ENCODE assay signal across 8 cellular contexts in the genomic region with DNA sequence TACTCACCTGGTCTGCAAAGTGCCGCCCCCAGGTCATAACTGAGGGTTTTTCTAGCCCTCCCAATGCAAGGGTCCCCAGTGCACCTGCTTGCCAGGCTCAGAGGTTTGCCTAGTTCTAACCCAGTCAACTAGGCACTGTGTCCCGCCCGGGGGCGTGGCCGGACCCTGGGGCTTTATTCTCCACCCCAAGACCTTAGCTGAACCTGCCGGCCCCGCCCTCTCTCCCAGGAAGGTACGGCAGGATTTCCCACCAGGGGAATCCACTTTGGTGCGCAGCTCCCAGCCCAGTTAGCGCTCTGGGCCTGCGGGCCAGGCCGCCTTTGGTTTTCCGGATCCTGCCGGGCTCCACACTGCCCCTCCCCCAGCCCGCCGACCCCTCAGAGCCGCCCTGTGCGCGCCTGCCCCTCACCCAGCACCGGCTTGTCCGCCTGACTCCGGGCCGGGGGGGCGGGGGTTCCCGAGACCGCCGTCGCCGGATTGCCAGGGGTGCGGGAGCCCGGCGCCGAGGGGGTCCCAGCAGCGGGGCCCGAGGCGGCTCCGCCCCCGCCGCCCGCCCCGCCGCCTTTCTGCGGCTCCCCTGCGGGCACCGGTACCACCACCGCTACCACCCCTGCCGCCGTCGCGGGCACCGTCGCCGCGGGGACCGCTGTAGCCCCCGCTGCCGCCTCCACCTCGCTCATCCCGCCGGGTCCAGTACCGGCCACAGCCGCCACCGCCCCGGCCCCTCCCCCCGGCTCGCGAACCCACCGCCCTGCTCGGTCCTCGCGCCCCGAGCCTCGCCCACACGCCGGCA. TPM values are rescaled to one million over a fixed set of nuclear protein-coding genes. Genes with fewer than 3 reads are reported as not detected.
DNase-seq lines count a peak whose midpoint lies in the region; ATAC-seq, FAIRE-seq and TF ChIP-seq lines count a peak whose summit lies in the region.

No MANE protein-coding gene starts in this region.

- no peaks in the 10 kb centered on the region for H3K36me3 Mint-ChIP-seq in activated naive CD4-positive, alpha-beta T cell treated with anti-CD3 and anti-CD28 coated beads, Interleukin-2, amount 50 U/mL, for 24 hours
- peaks cover 0 to 6% of the 10 kb centered on the region in 2 donors for H3K36me3 Mint-ChIP-seq in activated naive CD4-positive, alpha-beta T cell treated with anti-CD3 and anti-CD28 coated beads, Interleukin-2, amount 50 U/mL, for 72 hours
- no peaks in the 10 kb centered on the region for H3K36me3 Mint-ChIP-seq in activated naive CD8-positive, alpha-beta T cell treated with anti-CD3 and anti-CD28 coated beads, Interleukin-2, amount 10 ng/mL, durations not matched to agents 7 days and 5 days
- H3K36me3 Mint-ChIP-seq in type B pancreatic cell: no peaks in the 10 kb centered on the region

- TF ChIP-seq POLR2A in HepG2 (IDR thresholded peaks at IDR 0.05; ENCODE audit: insufficient read depth in 1 of 2, low read depth in 2 of 2, low read length in 2 of 2): no peak

- no peak for ATAC-seq in activated naive CD4-positive, alpha-beta T cell treated with anti-CD3 and anti-CD28 coated beads, Interleukin-2, amount 50 U/mL, for 72 hours
- no peak for ATAC-seq in activated naive CD8-positive, alpha-beta T cell treated with anti-CD3 and anti-CD28 coated beads, Interleukin-2, amount 10 ng/mL, durations not matched to agents 7 days and 5 days (ENCODE audit: low read depth)
- peak; percentile 52 for ATAC-seq in HepG2
- ATAC-seq in GM18867 (IDR thresholded peaks at IDR 0.05; ENCODE audit: unreplicated experiment): no peak
- ATAC-seq in GM19023 (IDR thresholded peaks at IDR 0.05; ENCODE audit: unreplicated experiment): no peak

- TF ChIP-seq EP300 in HepG2 (IDR thresholded peaks at IDR 0.05; ENCODE audit: low read depth in 2 of 2, low read length in 2 of 2): no peak
- TF ChIP-seq EP300 in HepG2 (CRISPR knock-in tag; IDR thresholded peaks at IDR 0.05; ENCODE audit: borderline replicate concordance): no peak

- H3K27me3 Mint-ChIP-seq in activated naive CD4-positive, alpha-beta T cell treated with anti-CD3 and anti-CD28 coated beads, Interleukin-2, amount 50 U/mL, for 24 hours: peaks cover 8% of the 10 kb centered on the region
- peaks cover 41% of the 10 kb centered on the region for H3K27me3 Mint-ChIP-seq in activated naive CD8-positive, alpha-beta T cell treated with anti-CD3 and anti-CD28 coated beads, Interleukin-2, amount 10 ng/mL, durations not matched to agents 7 days and 5 days
- peaks cover 44% of the 10 kb centered on the region for H3K27me3 Mint-ChIP-seq in type B pancreatic cell

- 79% methylated on average over 42 of the region's 75 CpGs for WGBS in HepG2 (ENCODE audit: low lambda C conversion rate)

- H3K4me3 ChIP-seq in HepG2 (replicated peaks in 1 of 3; ENCODE audit: insufficient read depth in 1 of 3, low read depth in 2 of 3, low read length in 3 of 3): peak overlapping the region in 2 of 3 experiments; percentile 15 to 53; a peak in 4 of 6 replicates

- no TSS peak for BruUV-seq in HepG2 (replicated peaks; lab: Mats Ljungman, UMichigan)

- TF ChIP-seq RAD21 in HepG2 (CRISPR knock-in tag; IDR thresholded peaks at IDR 0.05): no peak

- H3K4me1 Mint-ChIP-seq in activated naive CD4-positive, alpha-beta T cell treated with anti-CD3 and anti-CD28 coated beads, Interleukin-2, amount 50 U/mL, for 24 hours: peaks cover 20% of the 10 kb centered on the region
- peaks cover 20% of the 10 kb centered on the region for H3K4me1 Mint-ChIP-seq in activated naive CD8-positive, alpha-beta T cell treated with anti-CD3 and anti-CD28 coated beads, Interleukin-2, amount 10 ng/mL, durations not matched to agents 7 days and 5 days
- H3K4me1 Mint-ChIP-seq in type B pancreatic cell (ENCODE audit: unreplicated experiment): peaks cover 19% of the 10 kb centered on the region

- in situ Hi-C loops in HepG2 (cut with HindIII; ENCODE audit: extremely low pct_ligation_motif_present, low pct_unique_long_range_greater_than_20kb): no loop called here

- peak overlapping the region; percentile 59 for H3K4me3 Mint-ChIP-seq in activated naive CD4-positive, alpha-beta T cell treated with anti-CD3 and anti-CD28 coated beads, Interleukin-2, amount 50 U/mL, for 24 hours
- H3K4me3 Mint-ChIP-seq in activated naive CD8-positive, alpha-beta T cell treated with anti-CD3 and anti-CD28 coated beads, Interleukin-2, amount 10 ng/mL, durations not matched to agents 7 days and 5 days: no peak overlapping the region
- H3K4me3 Mint-ChIP-seq in type B pancreatic cell: peak overlapping the region; percentile 76

- no peak overlapping the region for H2AFZ ChIP-seq in HepG2 (ENCODE audit: low read length)

- peak; percentile 30 for FAIRE-seq in HepG2 (lab: Jason Lieb, UNC)

- TF ChIP-seq CTCF in HepG2 (CRISPR knock-in tag; IDR thresholded peaks at IDR 0.05): no peak
- TF ChIP-seq CTCF in type B pancreatic cell (conservative IDR thresholded peaks at IDR 0.05): no peak

- H3K36me3 ChIP-seq in HepG2 (replicated peaks in 1 of 2; ENCODE audit: control insufficient read depth in 1 of 2, insufficient read depth in 2 of 2, low read length in 2 of 2): no peaks in the 10 kb centered on the region

- H3K27ac Mint-ChIP-seq in activated naive CD4-positive, alpha-beta T cell treated with anti-CD3 and anti-CD28 coated beads, Interleukin-2, amount 50 U/mL, for 24 hours: no peak overlapping the region
- no peak overlapping the region for H3K27ac Mint-ChIP-seq in activated naive CD4-positive, alpha-beta T cell treated with anti-CD3 and anti-CD28 coated beads, Interleukin-2, amount 50 U/mL, for 72 hours
- H3K27ac Mint-ChIP-seq in activated naive CD8-positive, alpha-beta T cell treated with anti-CD3 and anti-CD28 coated beads, Interleukin-2, amount 10 ng/mL, durations not matched to agents 7 days and 5 days: no peak overlapping the region
- peak overlapping the region; percentile 61 for H3K27ac Mint-ChIP-seq in type B pancreatic cell

- peaks cover 41% of the 10 kb centered on the region for H3K4me1 ChIP-seq in HepG2 (ENCODE audit: insufficient read depth, low read length)

- H3K27me3 ChIP-seq in HepG2 (ENCODE audit: control insufficient read depth in 1 of 2, insufficient read depth in 2 of 2, low read length in 2 of 2): peaks cover 0 to 11% of the 10 kb centered on the region in 2 experiments; a peak in 2 of 5 replicates

- 0 out of 2 replicates have a peak overlapping the region, but pooled peaks have one; percentile 34 for H3K9ac ChIP-seq in HepG2 (ENCODE audit: insufficient read depth, low read depth, low read length)

- H3K79me2 ChIP-seq in HepG2 (ENCODE audit: insufficient read depth, low read length): no peaks in the 10 kb centered on the region

- CTCF ChIA-PET in HepG2 (lab: Yijun Ruan, JAX; ENCODE audit: low intra/inter-chr PET ratio, low total read pairs): no interaction called here

- no peaks in the 10 kb centered on the region for H3K9me3 ChIP-seq in HepG2 (ENCODE audit: low read length)

- H4K20me1 ChIP-seq in HepG2 (ENCODE audit: insufficient read depth, low read length): no peaks in the 10 kb centered on the region

- no peaks in the 10 kb centered on the region for H3K9me3 Mint-ChIP-seq in activated naive CD4-positive, alpha-beta T cell treated with anti-CD3 and anti-CD28 coated beads, Interleukin-2, amount 50 U/mL, for 24 hours
- H3K9me3 Mint-ChIP-seq in activated naive CD4-positive, alpha-beta T cell treated with anti-CD3 and anti-CD28 coated beads, Interleukin-2, amount 50 U/mL, for 72 hours: no peaks in the 10 kb centered on the region
- H3K9me3 Mint-ChIP-seq in activated naive CD8-positive, alpha-beta T cell treated with anti-CD3 and anti-CD28 coated beads, Interleukin-2, amount 10 ng/mL, durations not matched to agents 7 days and 5 days: no peaks in the 10 kb centered on the region
- no peaks in the 10 kb centered on the region for H3K9me3 Mint-ChIP-seq in type B pancreatic cell

- no peak for DNase-seq in activated naive CD4-positive, alpha-beta T cell treated with anti-CD3 and anti-CD28 coated beads, Interleukin-2, amount 50 U/mL, for 72 hours (ENCODE audit: low spot score in 2 of 2)
- DNase-seq in activated naive CD8-positive, alpha-beta T cell treated with anti-CD3 and anti-CD28 coated beads, Interleukin-2, amount 10 ng/mL, durations not matched to agents 7 days and 5 days: peak; percentile 53
- DNase-seq in HepG2 (ENCODE audit: low spot score) (peak; percentile 49), type B pancreatic cell (ENCODE audit: extremely low spot score, unreplicated experiment) (no peak), DMS79 (lab: John Stamatoyannopoulos, UW) (no peak)

- intact Hi-C loops in HepG2 (cut with micrococcal nuclease; ENCODE audit: unreplicated experiment): no loop called here

- H3K27ac ChIP-seq in HepG2 (ENCODE audit: extremely low read length, insufficient read depth, low read length): no peak overlapping the region

- POLR2A ChIA-PET in activated naive CD8-positive, alpha-beta T cell treated with anti-CD3 and anti-CD28 coated beads, Interleukin-2, amount 10 ng/mL, durations not matched to agents 7 days and 5 days (lab: Charles Lee): no interaction called here
- POLR2A ChIA-PET in HepG2 (lab: Yijun Ruan, JAX): interaction anchor here (0.5 to 3.7 kb wide), 6 partner anchors 12 to 248 kb away, joined by 3 to 35 read pairs (median 4); a partner anchor contains a TSS

- H3K4me2 ChIP-seq in HepG2 (ENCODE audit: low read depth, low read length): peak overlapping the region; percentile 75

RNA-seq across cellular contexts. Expression of a gene that starts 0.4 kb away (rescaled TPM):
- 1 to 10 TPM in 1 of 2 donors, under 1 TPM in 1; 0.18 to 1.7 TPM for total RNA-seq in activated naive CD4-positive, alpha-beta T cell treated with anti-CD3 and anti-CD28 coated beads, Interleukin-2, amount 50 U/mL, for 72 hours
- 1 to 10 TPM in 1 of 2 experiments, under 1 TPM in 1; 0.37 to 1.2 TPM for total RNA-seq in activated naive CD8-positive, alpha-beta T cell treated with anti-CD3 and anti-CD28 coated beads, Interleukin-2, amount 10 ng/mL, durations not matched to agents 7 days and 5 days
- 0.22 TPM in 1 of 2 replicates, not detected in the other for total RNA-seq in HepG2 (2016; rRNA removed; fragmentation: Illumina TruSeq; extraction: Trizol)
- total RNA-seq in HepG2 (2016; cell fraction: cytosol; rRNA removed; fragmentation: Illumina TruSeq; extraction: Trizol; ENCODE audit: low read depth): 0.09 and 0.30 TPM in 2 replicates
- 0.24 TPM in 1 of 2 replicates, not detected in the other for total RNA-seq in HepG2 (2016; cell fraction: insoluble cytoplasmic fraction; rRNA removed; fragmentation: Illumina TruSeq; extraction: Trizol)
- total RNA-seq in HepG2 (2016; cell fraction: membrane; rRNA removed; fragmentation: Illumina TruSeq; extraction: Trizol): 0.25 and 0.34 TPM in 2 replicates
- 0.34 and 0.37 TPM in 2 replicates for total RNA-seq in HepG2 (2016; cell fraction: nucleus; rRNA removed; fragmentation: Illumina TruSeq; extraction: Trizol)
- 0.12 TPM in 2 replicates for polyA plus RNA-seq in HepG2 (2011; rRNA removed)
- 0.01 and 0.07 TPM in 2 replicates for polyA plus RNA-seq in HepG2 (2011; cell fraction: cytosol; rRNA removed)
- polyA plus RNA-seq in HepG2 (2011; cell fraction: nucleus; rRNA removed): 0.96 and 1.6 TPM in 2 replicates
- polyA plus RNA-seq in HepG2 (2012): 0.39 and 0.50 TPM in 2 replicates
- 0.36 TPM in 2 replicates for polyA plus RNA-seq in HepG2 (2016; cell fraction: cytosol; fragmentation: Illumina TruSeq; extraction: Trizol; ENCODE audit: low read depth)
- 0.30 and 0.47 TPM in 2 replicates for polyA plus RNA-seq in HepG2 (2016; cell fraction: insoluble cytoplasmic fraction; fragmentation: Illumina TruSeq; extraction: Trizol; ENCODE audit: low read depth)
- polyA plus RNA-seq in HepG2 (2016; cell fraction: membrane; fragmentation: Illumina TruSeq; extraction: Trizol; ENCODE audit: low read depth): 0.38 and 0.65 TPM in 2 replicates
- polyA plus RNA-seq in HepG2 (2016; cell fraction: nucleus; fragmentation: Illumina TruSeq; extraction: Trizol; ENCODE audit: insufficient read depth, low read depth): 1.2 and 1.5 TPM in 2 replicates
- 0.06 and 0.09 TPM in 2 replicates for polyA minus RNA-seq in HepG2 (2011; rRNA and poly(A)+ RNA removed; ENCODE audit: low replicate concordance)
- not detected in 2 replicates for polyA minus RNA-seq in HepG2 (2011; cell fraction: cytosol; rRNA and poly(A)+ RNA removed)
- polyA minus RNA-seq in HepG2 (2011; cell fraction: nucleus; rRNA and poly(A)+ RNA removed): 0.37 and 0.52 TPM in 2 replicates
- 4.5 and 7.0 TPM in 2 replicates for total RNA-seq in type B pancreatic cell (ENCODE audit: low replicate concordance)

RNA-seq across cellular contexts. Expression of a gene that starts 12.5 kb away (rescaled TPM):
- under 1 TPM in 1 of 2 donors, not detected in 1; 0.51 TPM for total RNA-seq in activated naive CD4-positive, alpha-beta T cell treated with anti-CD3 and anti-CD28 coated beads, Interleukin-2, amount 50 U/mL, for 72 hours
- total RNA-seq in activated naive CD8-positive, alpha-beta T cell treated with anti-CD3 and anti-CD28 coated beads, Interleukin-2, amount 10 ng/mL, durations not matched to agents 7 days and 5 days: not detected
- 2.6 and 5.8 TPM in 2 replicates for total RNA-seq in HepG2 (2016; rRNA removed; fragmentation: Illumina TruSeq; extraction: Trizol)
- total RNA-seq in HepG2 (2016; cell fraction: cytosol; rRNA removed; fragmentation: Illumina TruSeq; extraction: Trizol; ENCODE audit: low read depth): 1.1 and 1.3 TPM in 2 replicates
- total RNA-seq in HepG2 (2016; cell fraction: insoluble cytoplasmic fraction; rRNA removed; fragmentation: Illumina TruSeq; extraction: Trizol): 2.6 and 6.2 TPM in 2 replicates
- total RNA-seq in HepG2 (2016; cell fraction: membrane; rRNA removed; fragmentation: Illumina TruSeq; extraction: Trizol): 2.9 and 3.0 TPM in 2 replicates
- total RNA-seq in HepG2 (2016; cell fraction: nucleus; rRNA removed; fragmentation: Illumina TruSeq; extraction: Trizol): 5.2 and 8.4 TPM in 2 replicates
- 4.9 and 6.3 TPM in 2 replicates for polyA plus RNA-seq in HepG2 (2011; rRNA removed)
- 3.9 and 5.4 TPM in 2 replicates for polyA plus RNA-seq in HepG2 (2011; cell fraction: cytosol; rRNA removed)
- 13.8 and 15.9 TPM in 2 replicates for polyA plus RNA-seq in HepG2 (2011; cell fraction: nucleus; rRNA removed)
- 1.9 and 2.8 TPM in 2 replicates for polyA plus RNA-seq in HepG2 (2012)
- 0.44 and 0.46 TPM in 2 replicates for polyA plus RNA-seq in HepG2 (2016; cell fraction: cytosol; fragmentation: Illumina TruSeq; extraction: Trizol; ENCODE audit: low read depth)
- 1.6 and 2.0 TPM in 2 replicates for polyA plus RNA-seq in HepG2 (2016; cell fraction: insoluble cytoplasmic fraction; fragmentation: Illumina TruSeq; extraction: Trizol; ENCODE audit: low read depth)
- 1.1 and 1.3 TPM in 2 replicates for polyA plus RNA-seq in HepG2 (2016; cell fraction: membrane; fragmentation: Illumina TruSeq; extraction: Trizol; ENCODE audit: low read depth)
- 8.0 and 10.3 TPM in 2 replicates for polyA plus RNA-seq in HepG2 (2016; cell fraction: nucleus; fragmentation: Illumina TruSeq; extraction: Trizol; ENCODE audit: insufficient read depth, low read depth)
- 0.68 and 20.8 TPM in 2 replicates for polyA minus RNA-seq in HepG2 (2011; rRNA and poly(A)+ RNA removed; ENCODE audit: low replicate concordance)
- 5.3 and 5.8 TPM in 2 replicates for polyA minus RNA-seq in HepG2 (2011; cell fraction: cytosol; rRNA and poly(A)+ RNA removed)
- polyA minus RNA-seq in HepG2 (2011; cell fraction: nucleus; rRNA and poly(A)+ RNA removed): 10.2 and 10.3 TPM in 2 replicates
- 1.2 and 4.0 TPM in 2 replicates for total RNA-seq in type B pancreatic cell (ENCODE audit: low replicate concordance)

RNA-seq across cellular contexts. Expression of a gene that starts 13.4 kb away (rescaled TPM):
- total RNA-seq in activated naive CD4-positive, alpha-beta T cell treated with anti-CD3 and anti-CD28 coated beads, Interleukin-2, amount 50 U/mL, for 72 hours: 100 to 1,000 TPM; 493 to 836 TPM
- total RNA-seq in activated naive CD8-positive, alpha-beta T cell treated with anti-CD3 and anti-CD28 coated beads, Interleukin-2, amount 10 ng/mL, durations not matched to agents 7 days and 5 days: 100 to 1,000 TPM; 420 to 451 TPM
- 319 and 367 TPM in 2 replicates for total RNA-seq in HepG2 (2016; rRNA removed; fragmentation: Illumina TruSeq; extraction: Trizol)
- total RNA-seq in HepG2 (2016; cell fraction: cytosol; rRNA removed; fragmentation: Illumina TruSeq; extraction: Trizol; ENCODE audit: low read depth): 181 and 202 TPM in 2 replicates
- 326 and 331 TPM in 2 replicates for total RNA-seq in HepG2 (2016; cell fraction: insoluble cytoplasmic fraction; rRNA removed; fragmentation: Illumina TruSeq; extraction: Trizol)
- 297 and 318 TPM in 2 replicates for total RNA-seq in HepG2 (2016; cell fraction: membrane; rRNA removed; fragmentation: Illumina TruSeq; extraction: Trizol)
- total RNA-seq in HepG2 (2016; cell fraction: nucleus; rRNA removed; fragmentation: Illumina TruSeq; extraction: Trizol): 155 and 177 TPM in 2 replicates
- polyA plus RNA-seq in HepG2 (2011; rRNA removed): 280 and 337 TPM in 2 replicates
- 359 and 386 TPM in 2 replicates for polyA plus RNA-seq in HepG2 (2011; cell fraction: cytosol; rRNA removed)
- polyA plus RNA-seq in HepG2 (2011; cell fraction: nucleus; rRNA removed): 222 and 229 TPM in 2 replicates
- 346 and 360 TPM in 2 replicates for polyA plus RNA-seq in HepG2 (2012)
- 332 and 358 TPM in 2 replicates for polyA plus RNA-seq in HepG2 (2016; cell fraction: cytosol; fragmentation: Illumina TruSeq; extraction: Trizol; ENCODE audit: low read depth)
- 655 and 754 TPM in 2 replicates for polyA plus RNA-seq in HepG2 (2016; cell fraction: insoluble cytoplasmic fraction; fragmentation: Illumina TruSeq; extraction: Trizol; ENCODE audit: low read depth)
- polyA plus RNA-seq in HepG2 (2016; cell fraction: membrane; fragmentation: Illumina TruSeq; extraction: Trizol; ENCODE audit: low read depth): 458 and 466 TPM in 2 replicates
- 478 and 490 TPM in 2 replicates for polyA plus RNA-seq in HepG2 (2016; cell fraction: nucleus; fragmentation: Illumina TruSeq; extraction: Trizol; ENCODE audit: insufficient read depth, low read depth)
- 353 and 1,132 TPM in 2 replicates for polyA minus RNA-seq in HepG2 (2011; rRNA and poly(A)+ RNA removed; ENCODE audit: low replicate concordance)
- 190 and 222 TPM in 2 replicates for polyA minus RNA-seq in HepG2 (2011; cell fraction: cytosol; rRNA and poly(A)+ RNA removed)
- 105 and 111 TPM in 2 replicates for polyA minus RNA-seq in HepG2 (2011; cell fraction: nucleus; rRNA and poly(A)+ RNA removed)
- total RNA-seq in type B pancreatic cell (ENCODE audit: low replicate concordance): 454 and 510 TPM in 2 replicates

RNA-seq across cellular contexts. Expression of a gene that starts 21.1 kb away (rescaled TPM):
- 10 to 100 TPM; 36.3 to 48.6 TPM for total RNA-seq in activated naive CD4-positive, alpha-beta T cell treated with anti-CD3 and anti-CD28 coated beads, Interleukin-2, amount 50 U/mL, for 72 hours
- 10 to 100 TPM; 97.1 to 98.5 TPM for total RNA-seq in activated naive CD8-positive, alpha-beta T cell treated with anti-CD3 and anti-CD28 coated beads, Interleukin-2, amount 10 ng/mL, durations not matched to agents 7 days and 5 days
- total RNA-seq in HepG2 (2016; rRNA removed; fragmentation: Illumina TruSeq; extraction: Trizol) (43.8 and 58.0 TPM in 2 replicates), type B pancreatic cell (ENCODE audit: low replicate concordance) (75.0 and 75.4 TPM in 2 replicates)
- total RNA-seq in HepG2 (2016; cell fraction: cytosol; rRNA removed; fragmentation: Illumina TruSeq; extraction: Trizol; ENCODE audit: low read depth): 164 and 173 TPM in 2 replicates
- 33.8 and 63.0 TPM in 2 replicates for total RNA-seq in HepG2 (2016; cell fraction: insoluble cytoplasmic fraction; rRNA removed; fragmentation: Illumina TruSeq; extraction: Trizol)
- 126 and 138 TPM in 2 replicates for total RNA-seq in HepG2 (2016; cell fraction: membrane; rRNA removed; fragmentation: Illumina TruSeq; extraction: Trizol)
- 36.6 and 44.0 TPM in 2 replicates for total RNA-seq in HepG2 (2016; cell fraction: nucleus; rRNA removed; fragmentation: Illumina TruSeq; extraction: Trizol)
- 48.0 and 59.4 TPM in 2 replicates for polyA plus RNA-seq in HepG2 (2011; rRNA removed)
- 40.0 and 57.0 TPM in 2 replicates for polyA plus RNA-seq in HepG2 (2011; cell fraction: cytosol; rRNA removed)
- 196 and 231 TPM in 2 replicates for polyA plus RNA-seq in HepG2 (2011; cell fraction: nucleus; rRNA removed)
- 39.6 and 43.4 TPM in 2 replicates for polyA plus RNA-seq in HepG2 (2012)
- polyA plus RNA-seq in HepG2 (2016; cell fraction: cytosol; fragmentation: Illumina TruSeq; extraction: Trizol; ENCODE audit: low read depth): 223 and 235 TPM in 2 replicates
- polyA plus RNA-seq in HepG2 (2016; cell fraction: insoluble cytoplasmic fraction; fragmentation: Illumina TruSeq; extraction: Trizol; ENCODE audit: low read depth): 44.5 and 60.2 TPM in 2 replicates
- polyA plus RNA-seq in HepG2 (2016; cell fraction: membrane; fragmentation: Illumina TruSeq; extraction: Trizol; ENCODE audit: low read depth): 165 and 167 TPM in 2 replicates
- 114 and 131 TPM in 2 replicates for polyA plus RNA-seq in HepG2 (2016; cell fraction: nucleus; fragmentation: Illumina TruSeq; extraction: Trizol; ENCODE audit: insufficient read depth, low read depth)
- polyA minus RNA-seq in HepG2 (2011; rRNA and poly(A)+ RNA removed; ENCODE audit: low replicate concordance): 52.6 and 92.4 TPM in 2 replicates
- 12.9 and 16.7 TPM in 2 replicates for polyA minus RNA-seq in HepG2 (2011; cell fraction: cytosol; rRNA and poly(A)+ RNA removed)
- polyA minus RNA-seq in HepG2 (2011; cell fraction: nucleus; rRNA and poly(A)+ RNA removed): 29.9 and 42.3 TPM in 2 replicates

RNA-seq across cellular contexts. Expression of a gene that starts 31.7 kb away (rescaled TPM):
- total RNA-seq in activated naive CD4-positive, alpha-beta T cell treated with anti-CD3 and anti-CD28 coated beads, Interleukin-2, amount 50 U/mL, for 72 hours: 1 to 10 TPM in 1 of 2 donors, under 1 TPM in 1; 0.55 to 1.5 TPM
- 1 to 10 TPM; 1.7 to 2.6 TPM for total RNA-seq in activated naive CD8-positive, alpha-beta T cell treated with anti-CD3 and anti-CD28 coated beads, Interleukin-2, amount 10 ng/mL, durations not matched to agents 7 days and 5 days
- total RNA-seq in HepG2 (2016; rRNA removed; fragmentation: Illumina TruSeq; extraction: Trizol) (not detected in 2 replicates), type B pancreatic cell (ENCODE audit: low replicate concordance) (118 and 284 TPM in 2 replicates)
- total RNA-seq in HepG2 (2016; cell fraction: cytosol; rRNA removed; fragmentation: Illumina TruSeq; extraction: Trizol; ENCODE audit: low read depth): not detected in 2 replicates
- total RNA-seq in HepG2 (2016; cell fraction: insoluble cytoplasmic fraction; rRNA removed; fragmentation: Illumina TruSeq; extraction: Trizol): not detected in 2 replicates
- total RNA-seq in HepG2 (2016; cell fraction: membrane; rRNA removed; fragmentation: Illumina TruSeq; extraction: Trizol): not detected in 2 replicates
- total RNA-seq in HepG2 (2016; cell fraction: nucleus; rRNA removed; fragmentation: Illumina TruSeq; extraction: Trizol): not detected in 2 replicates
- not detected in 2 replicates for polyA plus RNA-seq in HepG2 (2011; rRNA removed)
- not detected in 2 replicates for polyA plus RNA-seq in HepG2 (2011; cell fraction: cytosol; rRNA removed)
- polyA plus RNA-seq in HepG2 (2011; cell fraction: nucleus; rRNA removed): not detected in 2 replicates
- polyA plus RNA-seq in HepG2 (2012): not detected in 2 replicates
- not detected in 2 replicates for polyA plus RNA-seq in HepG2 (2016; cell fraction: cytosol; fragmentation: Illumina TruSeq; extraction: Trizol; ENCODE audit: low read depth)
- polyA plus RNA-seq in HepG2 (2016; cell fraction: insoluble cytoplasmic fraction; fragmentation: Illumina TruSeq; extraction: Trizol; ENCODE audit: low read depth): not detected in 2 replicates
- not detected in 2 replicates for polyA plus RNA-seq in HepG2 (2016; cell fraction: membrane; fragmentation: Illumina TruSeq; extraction: Trizol; ENCODE audit: low read depth)
- polyA plus RNA-seq in HepG2 (2016; cell fraction: nucleus; fragmentation: Illumina TruSeq; extraction: Trizol; ENCODE audit: insufficient read depth, low read depth): not detected in 2 replicates
- 10.0 TPM in 1 of 2 replicates, not detected in the other for polyA minus RNA-seq in HepG2 (2011; rRNA and poly(A)+ RNA removed; ENCODE audit: low replicate concordance)
- polyA minus RNA-seq in HepG2 (2011; cell fraction: cytosol; rRNA and poly(A)+ RNA removed): not detected in 2 replicates
- polyA minus RNA-seq in HepG2 (2011; cell fraction: nucleus; rRNA and poly(A)+ RNA removed): not detected in 2 replicates

Comparison
In these comparisons a context has a peak if more than half of its experiments do, and no peak if none do; other contexts are left out.
1. DNase-seq: peak in activated naive CD8-positive, alpha-beta T cell treated with anti-CD3 and anti-CD28 coated beads, Interleukin-2, amount 10 ng/mL, durations not matched to agents 7 days and 5 days (single experiment) and HepG2 (single experiment); none in activated naive CD4-positive, alpha-beta T cell treated with anti-CD3 and anti-CD28 coated beads, Interleukin-2, amount 50 U/mL, for 72 hours (0 of 2), type B pancreatic cell (single experiment) and DMS79 (single experiment).